In the genomic region with DNA sequence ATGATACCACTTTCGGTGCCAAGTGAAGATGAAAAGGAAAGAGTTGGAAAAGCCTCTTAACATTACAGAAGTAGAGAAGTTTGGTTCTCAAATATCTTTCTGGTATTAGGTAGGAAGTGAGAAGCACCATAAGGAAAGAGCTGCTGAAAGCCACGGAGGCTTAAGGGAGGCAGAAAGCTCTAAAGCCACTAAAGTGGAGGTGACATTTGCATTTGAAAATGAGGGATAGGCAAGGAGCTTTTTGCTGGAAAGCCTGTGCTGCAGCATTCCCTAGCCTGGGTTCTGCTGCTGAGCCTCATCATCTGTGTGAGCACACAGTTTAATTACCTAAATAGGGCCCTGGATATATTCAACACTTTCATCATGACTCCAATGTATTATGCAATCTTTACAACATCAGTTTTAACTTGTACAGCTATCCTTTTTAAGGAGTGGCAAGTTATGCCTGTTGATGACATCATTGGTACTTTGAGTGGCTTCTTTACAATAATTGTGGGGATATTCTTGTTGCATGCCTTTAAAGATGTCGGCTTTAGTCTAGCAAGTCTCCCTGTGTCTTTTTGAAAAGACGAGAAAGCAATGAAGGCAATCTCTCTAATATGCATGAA, we compare ENCODE assay signal across 21 cellular contexts.
"Had no signal": no experiment of that assay in that cellular context is flagged by ENCODE, and none has a peak within 500 bp of the region (broad histone marks: within the 10 kb centered on the region; RNA-seq: fewer than 3 reads in every experiment).

No MANE protein-coding gene starts in this region.

- H3K9me3 Mint-ChIP-seq: activated CD4-positive, alpha-beta T cell treated with anti-CD3 and anti-CD28 coated beads, Interleukin-2, amount 10 ng/mL, durations not matched to agents 24 days and 14 days; activated naive CD4-positive, alpha-beta T cell treated with anti-CD3 and anti-CD28 coated beads, Interleukin-2, amount 10 ng/mL, durations not matched to agents 7 days and 5 days; activated T-cell treated with anti-CD3 and anti-CD28 coated beads, Interleukin-2, amount 50 U/mL, for 4 hours had no signal

- H3K27ac ChIP-seq: ascending aorta, hepatocyte, lower lobe of right lung, neutrophil, parathyroid adenoma, suprapubic skin, transverse colon, uterus had no signal

- H3K36me3 ChIP-seq: ascending aorta, lower lobe of right lung, neutrophil, suprapubic skin, transverse colon, uterus had no signal

- H3K36me3 Mint-ChIP-seq: activated naive CD4-positive, alpha-beta T cell treated with anti-CD3 and anti-CD28 coated beads, Interleukin-2, amount 10 ng/mL, durations not matched to agents 7 days and 5 days; natural killer cell had no signal

- H3K27me3 ChIP-seq: ascending aorta, hepatocyte, neutrophil, suprapubic skin, transverse colon, uterus had no signal

- H3K4me1 Mint-ChIP-seq: activated CD4-positive, alpha-beta T cell treated with anti-CD3 and anti-CD28 coated beads, Interleukin-2, amount 10 ng/mL, durations not matched to agents 24 days and 14 days; activated naive CD4-positive, alpha-beta T cell treated with anti-CD3 and anti-CD28 coated beads, Interleukin-2, amount 10 ng/mL, durations not matched to agents 7 days and 5 days; natural killer cell; stimulated activated naive CD8-positive, alpha-beta T cell treated with anti-CD3 and anti-CD28 coated beads, Interleukin-15, amount 100 ng/mL, for 72 hours had no signal

- H3K4me2 ChIP-seq: hepatocyte, smooth muscle cell had no signal

- H3K4me3 Mint-ChIP-seq: activated CD4-positive, alpha-beta T cell treated with anti-CD3 and anti-CD28 coated beads, Interleukin-2, amount 10 ng/mL, durations not matched to agents 24 days and 14 days; activated naive CD4-positive, alpha-beta T cell treated with anti-CD3 and anti-CD28 coated beads, Interleukin-2, amount 10 ng/mL, durations not matched to agents 7 days and 5 days; activated T-cell treated with anti-CD3 and anti-CD28 coated beads, Interleukin-2, amount 50 U/mL, for 4 hours; natural killer cell; stimulated activated naive CD8-positive, alpha-beta T cell treated with anti-CD3 and anti-CD28 coated beads, Interleukin-15, amount 100 ng/mL, for 72 hours had no signal

- H3K4me1 ChIP-seq: ascending aorta, lower lobe of right lung, parathyroid adenoma, suprapubic skin, transverse colon, uterus had no signal

- H3K27ac Mint-ChIP-seq: activated CD4-positive, alpha-beta T cell treated with anti-CD3 and anti-CD28 coated beads, Interleukin-2, amount 10 ng/mL, durations not matched to agents 24 days and 14 days; activated naive CD4-positive, alpha-beta T cell treated with anti-CD3 and anti-CD28 coated beads, Interleukin-2, amount 10 ng/mL, durations not matched to agents 7 days and 5 days; natural killer cell had no signal

- H3K79me2 ChIP-seq: hepatocyte, parathyroid adenoma had no signal

- H2AFZ ChIP-seq: hepatocyte, parathyroid adenoma had no signal

- H3K4me3 ChIP-seq: ascending aorta, hepatocyte, lower lobe of right lung, smooth muscle cell, suprapubic skin, transverse colon, uterus had no signal

- H3K9me3 ChIP-seq: ascending aorta, lower lobe of right lung, neutrophil, suprapubic skin, transverse colon, uterus had no signal

- ATAC-seq: activated T-cell treated with anti-CD3 and anti-CD28 coated beads, Interleukin-2, amount 50 U/mL, for 4 hours; left colon; lower lobe of right lung; natural killer cell; sciatic nerve; stimulated activated naive CD8-positive, alpha-beta T cell treated with anti-CD3 and anti-CD28 coated beads, Interleukin-15, amount 100 ng/mL, for 72 hours had no signal

- DNase-seq: activated CD4-positive, alpha-beta T cell treated with anti-CD3 and anti-CD28 coated beads, Interleukin-2, amount 10 ng/mL, durations not matched to agents 24 days and 14 days; activated CD8-positive, alpha-beta memory T cell treated with anti-CD3 and anti-CD28 coated beads, Interleukin-2, amount 50 U/mL, for 4 hours; activated naive CD4-positive, alpha-beta T cell treated with anti-CD3 and anti-CD28 coated beads, Interleukin-2, amount 10 ng/mL, durations not matched to agents 7 days and 5 days; activated T-cell treated with anti-CD3 and anti-CD28 coated beads, Interleukin-2, amount 50 U/mL, for 4 hours; cerebellar nuclear complex; cortex of kidney; foreskin fibroblast; left colon; lower lobe of right lung; natural killer cell; stimulated activated CD4-positive, alpha-beta T cell treated with anti-CD3 and anti-CD28 coated beads, Interleukin-4, amount 100 ng/mL, for 1 hour; stimulated activated naive CD8-positive, alpha-beta T cell treated with anti-CD3 and anti-CD28 coated beads, Interleukin-15, amount 100 ng/mL, for 72 hours; transverse colon; uterus had no signal
